1 cellular context compared by ENCODE assay signal in the genomic region with DNA sequence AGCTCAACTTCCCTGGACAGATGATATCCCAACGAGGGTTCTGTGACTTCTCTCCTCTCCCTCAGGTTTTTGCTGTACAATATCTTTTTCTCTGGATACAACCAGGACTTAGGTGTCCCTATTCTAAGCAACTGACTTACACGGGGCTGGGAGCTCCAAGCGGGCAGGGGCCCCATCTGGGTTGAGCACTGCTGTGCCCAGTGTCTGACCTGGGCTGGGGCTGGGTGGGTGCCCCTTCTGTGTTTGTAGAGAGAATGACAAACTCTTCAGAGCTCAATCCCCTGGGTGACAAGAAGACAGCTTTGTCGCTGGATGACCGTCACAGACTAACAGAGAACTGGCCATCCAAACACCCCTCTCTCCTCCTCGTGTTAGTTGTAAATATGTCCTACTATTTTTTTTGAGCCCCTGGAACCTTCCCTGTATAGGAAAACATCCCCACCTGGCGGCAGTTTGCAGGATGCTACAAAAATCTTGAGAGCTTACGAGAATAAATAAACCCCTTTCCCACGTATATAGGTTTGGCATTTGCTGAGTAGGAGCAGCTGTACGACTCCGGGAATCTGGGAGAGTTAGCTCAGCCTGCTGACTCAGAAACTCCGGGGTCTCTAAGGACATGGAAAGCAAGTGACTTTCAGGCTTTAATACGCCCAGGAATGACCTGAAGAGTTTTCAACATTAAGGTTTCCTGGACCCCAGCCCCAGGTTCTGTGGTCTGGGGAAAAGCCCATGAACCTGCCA.
TF ChIP-seq lines count a peak whose summit lies in the region.

No MANE protein-coding gene starts in this region.

TF ChIP-seq in IMR-90, 13 proteins besides CTCF, POLR2A, EP300 and RAD21 (continued from another document):
- TF ChIP-seq, protein P1, sequence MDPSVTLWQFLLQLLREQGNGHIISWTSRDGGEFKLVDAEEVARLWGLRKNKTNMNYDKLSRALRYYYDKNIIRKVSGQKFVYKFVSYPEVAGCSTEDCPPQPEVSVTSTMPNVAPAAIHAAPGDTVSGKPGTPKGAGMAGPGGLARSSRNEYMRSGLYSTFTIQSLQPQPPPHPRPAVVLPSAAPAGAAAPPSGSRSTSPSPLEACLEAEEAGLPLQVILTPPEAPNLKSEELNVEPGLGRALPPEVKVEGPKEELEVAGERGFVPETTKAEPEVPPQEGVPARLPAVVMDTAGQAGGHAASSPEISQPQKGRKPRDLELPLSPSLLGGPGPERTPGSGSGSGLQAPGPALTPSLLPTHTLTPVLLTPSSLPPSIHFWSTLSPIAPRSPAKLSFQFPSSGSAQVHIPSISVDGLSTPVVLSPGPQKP (IDR thresholded peaks at IDR 0.05; ENCODE audit: borderline replicate concordance, low read depth, low read length): no peak
- peak; percentile 59 for TF ChIP-seq SMC3 (IDR thresholded peaks at IDR 0.05; ENCODE audit: low read depth, low read length)
- peak; percentile 79 for TF ChIP-seq MAFK (IDR thresholded peaks at IDR 0.05; ENCODE audit: low read depth, low read length)
- no peak for TF ChIP-seq BHLHE40 (IDR thresholded peaks at IDR 0.05; ENCODE audit: low read depth, low read length)
- peak; percentile 44; the same call in 1 of the 2 replicates for TF ChIP-seq FOS (IDR thresholded peaks at IDR 0.05; ENCODE audit: low read depth, low read length)
- TF ChIP-seq, protein P2, sequence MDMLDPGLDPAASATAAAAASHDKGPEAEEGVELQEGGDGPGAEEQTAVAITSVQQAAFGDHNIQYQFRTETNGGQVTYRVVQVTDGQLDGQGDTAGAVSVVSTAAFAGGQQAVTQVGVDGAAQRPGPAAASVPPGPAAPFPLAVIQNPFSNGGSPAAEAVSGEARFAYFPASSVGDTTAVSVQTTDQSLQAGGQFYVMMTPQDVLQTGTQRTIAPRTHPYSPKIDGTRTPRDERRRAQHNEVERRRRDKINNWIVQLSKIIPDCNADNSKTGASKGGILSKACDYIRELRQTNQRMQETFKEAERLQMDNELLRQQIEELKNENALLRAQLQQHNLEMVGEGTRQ (IDR thresholded peaks at IDR 0.05; ENCODE audit: low read depth, low read length): no peak
